In the genomic region with DNA sequence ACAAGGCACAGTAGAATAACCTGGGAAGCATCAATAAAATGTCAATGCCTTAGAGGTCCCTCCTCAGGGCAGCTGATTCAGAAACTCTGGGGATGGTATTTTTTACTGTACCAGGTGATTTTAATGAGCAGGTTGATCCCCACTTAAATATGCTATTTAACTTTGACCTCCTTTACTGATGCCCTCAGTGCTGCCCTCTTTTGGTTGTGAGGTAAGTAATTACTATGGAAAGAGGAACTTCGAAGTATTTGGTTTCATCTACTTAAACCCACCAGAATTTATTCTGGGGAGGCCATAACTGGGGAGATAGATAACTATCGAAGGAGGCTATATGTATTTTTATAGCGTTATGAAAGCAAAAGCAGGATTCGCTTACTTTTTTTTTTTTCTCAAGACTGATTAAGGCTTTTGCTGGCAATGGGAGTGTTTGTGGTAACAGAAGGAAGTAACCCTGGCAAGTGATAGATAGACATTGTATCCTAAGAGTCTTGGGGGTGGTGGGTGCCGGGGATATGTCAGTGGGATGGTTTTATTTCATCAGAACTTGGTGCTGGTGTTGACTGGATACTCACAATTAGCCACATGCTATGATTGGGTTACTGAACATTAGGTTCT, we compare ENCODE assay signal across 9 cellular contexts.
DNase-seq lines count a peak whose midpoint lies in the region; ATAC-seq and TF ChIP-seq lines count a peak whose summit lies in the region.
"Had no signal": no experiment of that assay in that cellular context is flagged by ENCODE, and none has a peak within 500 bp of the region (broad histone marks: within the 10 kb centered on the region; RNA-seq: fewer than 3 reads in every experiment).

No MANE protein-coding gene starts in this region.

- H3K27me3 ChIP-seq in CD4-positive, alpha-beta memory T cell (ENCODE audit: insufficient read depth, low read length) = no peaks in the 10 kb centered on the region
- H3K27me3 ChIP-seq in mammary epithelial cell (ENCODE audit: insufficient read depth, low read length) = no peaks in the 10 kb centered on the region

- H3K4me3 Mint-ChIP-seq in CD4-positive, alpha-beta memory T cell = peak overlapping the region in 6 of 8 donors; percentile 0 to 69 (median 6)
- no peak overlapping the region for H3K4me3 Mint-ChIP-seq in osteocyte (ENCODE audit: unreplicated experiment)
- H3K4me3 Mint-ChIP-seq: activated B cell treated with CpG ODN at 0.5 μM for 24 hours had no signal

- TF ChIP-seq POLR2A in NB4 (IDR thresholded peaks at IDR 0.05; ENCODE audit: extremely low read depth, insufficient read length) = no peak

- H2AFZ ChIP-seq in mammary epithelial cell (ENCODE audit: low read depth, low read length) = no peak overlapping the region

- CTCF ChIA-PET in CD4-positive, alpha-beta memory T cell (lab: Charles Lee; ENCODE audit: partially characterized antibody) = interaction anchor here (1.2 to 2.0 kb wide), 2 partner anchors 12 to 390 kb away, joined by 3 to 4 read pairs; no protein-coding TSS in a partner anchor
- CTCF ChIA-PET in mammary epithelial cell (lab: Charles Lee; ENCODE audit: low non-redundant PET) = no interaction called here

- H3K4me3 ChIP-seq in CD4-positive, alpha-beta memory T cell (ENCODE audit: low read length in 2 of 2) = no peak overlapping the region
- no peak overlapping the region for H3K4me3 ChIP-seq in NB4 (ENCODE audit: low read depth, low read length)
- no peak overlapping the region for H3K4me3 ChIP-seq in mammary epithelial cell (replicated peaks in 1 of 3; ENCODE audit: insufficient read depth in 1 of 3, low read depth in 2 of 3, low read length in 3 of 3)

- dilution Hi-C loops in mammary epithelial cell (cut with HindIII; ENCODE audit: low sequenced_read_pairs) = no loop called here

- no peak overlapping the region for H3K9ac ChIP-seq in mammary epithelial cell (ENCODE audit: insufficient read depth, low read length)

- H3K9me3 ChIP-seq in CD4-positive, alpha-beta memory T cell (ENCODE audit: control insufficient read depth in 1 of 2, low read length in 2 of 2) = no peaks in the 10 kb centered on the region
- H3K9me3 ChIP-seq in mammary epithelial cell (replicated peaks; ENCODE audit: insufficient read depth, low read length) = no peaks in the 10 kb centered on the region

- H3K36me3 Mint-ChIP-seq in CD4-positive, alpha-beta memory T cell = peaks cover 0 to 3% of the 10 kb centered on the region in 2 donors
- no peaks in the 10 kb centered on the region for H3K36me3 Mint-ChIP-seq in osteocyte (ENCODE audit: unreplicated experiment)

- POLR2A ChIA-PET in CD4-positive, alpha-beta memory T cell (lab: Charles Lee; ENCODE audit: partially characterized antibody) = no interaction called here

- peak; percentile 91 for ATAC-seq in GM18502 (IDR thresholded peaks at IDR 0.05; ENCODE audit: poor library complexity, unreplicated experiment)
- ATAC-seq in HG02678 (IDR thresholded peaks at IDR 0.05; ENCODE audit: unreplicated experiment) = peak; percentile 82

- H3K27ac Mint-ChIP-seq in CD4-positive, alpha-beta memory T cell = peak overlapping the region in 1 of 7 donors; percentile 1
- H3K27ac Mint-ChIP-seq in osteocyte (ENCODE audit: unreplicated experiment) = no peak overlapping the region
- H3K27ac Mint-ChIP-seq: activated B cell treated with CpG ODN at 0.5 μM for 24 hours had no signal

- no peak overlapping the region for H3K27ac ChIP-seq in CD4-positive, alpha-beta memory T cell (ENCODE audit: low read depth, low read length)
- H3K27ac ChIP-seq in mammary epithelial cell (ENCODE audit: insufficient read depth, low read depth, low read length) = no peak overlapping the region

- peaks cover 0 to 3% (median 0%) of the 10 kb centered on the region in 8 donors for H3K9me3 Mint-ChIP-seq in CD4-positive, alpha-beta memory T cell
- H3K9me3 Mint-ChIP-seq in osteocyte (ENCODE audit: unreplicated experiment) = no peaks in the 10 kb centered on the region
- H3K9me3 Mint-ChIP-seq: activated B cell treated with CpG ODN at 0.5 μM for 24 hours had no signal

- in situ Hi-C loops in mammary epithelial cell (cut with MboI; ENCODE audit: low sequenced_read_pairs in 2 of 2) = loop anchor here in 1 of 2 donors (25.0 kb wide), 1 partner anchor 966 kb away; no protein-coding TSS in a partner anchor

- no peaks in the 10 kb centered on the region for H4K20me1 ChIP-seq in mammary epithelial cell (ENCODE audit: insufficient read depth, low read length)

- 62% methylated on average over 5 of the region's 5 CpGs for WGBS in mammary epithelial cell (ENCODE audit: low coverage, missing lambda C conversion rate)

- no peaks in the 10 kb centered on the region for H3K36me3 ChIP-seq in CD4-positive, alpha-beta memory T cell (ENCODE audit: insufficient read depth, low read length)
- H3K36me3 ChIP-seq in mammary epithelial cell (ENCODE audit: insufficient read depth, low read length) = no peaks in the 10 kb centered on the region

- no peaks in the 10 kb centered on the region for H3K79me2 ChIP-seq in mammary epithelial cell (ENCODE audit: insufficient read depth, low read length)

- no peaks in the 10 kb centered on the region for H3K4me1 ChIP-seq in CD4-positive, alpha-beta memory T cell (ENCODE audit: insufficient read depth, low read length)
- H3K4me1 ChIP-seq in mammary epithelial cell (ENCODE audit: insufficient read depth, low read length) = no peaks in the 10 kb centered on the region

- DNase-seq in CD4-positive, alpha-beta memory T cell = peak in 4 of 5 donors; percentile 2 to 19 (median 7)
- DNase-seq in NB4 (ENCODE audit: low read depth) (peak; percentile 72), mammary epithelial cell (peak; percentile 14), osteocyte (ENCODE audit: extremely low spot score, unreplicated experiment) (no peak), NCI-H1930 (lab: John Stamatoyannopoulos, UW) (no peak), NCI-H774 (lab: John Stamatoyannopoulos, UW) (no peak)
- DNase-seq: activated B cell treated with CpG ODN at 0.5 μM for 24 hours had no signal

- no peaks in the 10 kb centered on the region for H3K27me3 Mint-ChIP-seq in CD4-positive, alpha-beta memory T cell
- H3K27me3 Mint-ChIP-seq in osteocyte (ENCODE audit: unreplicated experiment) = no peaks in the 10 kb centered on the region
- H3K27me3 Mint-ChIP-seq: activated B cell treated with CpG ODN at 0.5 μM for 24 hours had no signal

- TF ChIP-seq CTCF in NB4 (IDR thresholded peaks at IDR 0.05; ENCODE audit: low read depth, low read length) (peak; percentile 68), mammary epithelial cell (conservative IDR thresholded peaks at IDR 0.05 in 1 of 2, IDR thresholded peaks at IDR 0.05 in 1 of 2; ENCODE audit: extremely low read depth in 1 of 2, insufficient read depth in 1 of 2, low read depth in 1 of 2, low read length in 2 of 2) (peak; percentile 56 to 60), osteocyte (IDR thresholded peaks at IDR 0.05) (peak; percentile 47)

- H3K4me2 ChIP-seq in mammary epithelial cell (ENCODE audit: insufficient read depth, low read depth, low read length) = no peak overlapping the region

- H3K4me1 Mint-ChIP-seq in CD4-positive, alpha-beta memory T cell = peaks cover 0 to 6% (median 5%) of the 10 kb centered on the region in 4 donors
- H3K4me1 Mint-ChIP-seq in osteocyte (ENCODE audit: unreplicated experiment) = no peaks in the 10 kb centered on the region

- BruUV-seq in mammary epithelial cell (replicated peaks; lab: Mats Ljungman, UMichigan) = no TSS peak

- intact Hi-C loops in CD4-positive, alpha-beta memory T cell (cut with micrococcal nuclease) = loop anchor here (1.0 kb wide), 1 partner anchor 175 kb away; no protein-coding TSS in a partner anchor
- intact Hi-C loops in mammary epithelial cell (cut with micrococcal nuclease) = loop anchor here (1.0 to 10.0 kb wide), 3 partner anchors 138 to 175 kb away; a partner anchor contains a TSS

Comparison
In these comparisons a context has a peak if more than half of its experiments do, and no peak if none do; other contexts are left out.
1. DNase-seq: peak in CD4-positive, alpha-beta memory T cell (4 of 5), NB4 (single experiment) and mammary epithelial cell (single experiment); none in osteocyte (single experiment), NCI-H1930 (0 of 2) and NCI-H774 (single experiment).
2. Peak in every context shown above with its lines, with median percentiles within 50 percentile points of each other: CTCF ChIP-seq.